In genomic region chr3:8895829-8896228, GRCh38 we compare ENCODE assay signal across 23 cellular contexts.
DNase-seq lines count a peak whose midpoint lies in the region; ATAC-seq, FAIRE-seq and TF ChIP-seq lines count a peak whose summit lies in the region.
"Had no signal": no experiment of that assay in that cellular context is flagged by ENCODE, and none has a peak within 500 bp of the region (broad histone marks: within the 10 kb centered on the region; RNA-seq: fewer than 3 reads in every experiment).

No MANE protein-coding gene starts in this region.

- 70% methylated on average over 2 of the region's 2 CpGs for WGBS in esophagus muscularis mucosa

- peak overlapping the region; percentile 43 for H3K27ac Mint-ChIP-seq in activated T-cell treated with anti-CD3 and anti-CD28 coated beads, Interleukin-2, amount 50 U/mL, for 72 hours
- H3K27ac Mint-ChIP-seq in WTC11 (peak overlapping the region; percentile 1; the same call in 1 of the 2 replicates), neural crest cell (ENCODE audit: unreplicated experiment) (peak overlapping the region; percentile 4)
- H3K27ac Mint-ChIP-seq: B cell; CD4-positive, CD25-positive, alpha-beta regulatory T cell; CD8-positive, alpha-beta T cell had no signal

- no peaks in the 10 kb centered on the region for H3K27me3 Mint-ChIP-seq in activated T-cell treated with anti-CD3 and anti-CD28 coated beads, Interleukin-2, amount 50 U/mL, for 72 hours (ENCODE audit: low read depth)
- H3K27me3 Mint-ChIP-seq in activated T-cell treated with anti-CD3 and anti-CD28 coated beads, Interleukin-2, amount 50 U/mL, for 4 hours (ENCODE audit: low read depth) = no peaks in the 10 kb centered on the region
- no peaks in the 10 kb centered on the region for H3K27me3 Mint-ChIP-seq in WTC11 (ENCODE audit: low read depth)
- no peaks in the 10 kb centered on the region for H3K27me3 Mint-ChIP-seq in neural crest cell (ENCODE audit: low read depth)
- H3K27me3 Mint-ChIP-seq: B cell; CD4-positive, CD25-positive, alpha-beta regulatory T cell had no signal

- H3K27ac ChIP-seq in esophagus muscularis mucosa (replicated peaks in 1 of 4) = no peak overlapping the region
- H3K27ac ChIP-seq: 22Rv1, BLaER1, C4-2B had no signal

- peaks cover 0 to 17% (median 5%) of the 10 kb centered on the region in 4 donors for H3K36me3 ChIP-seq in esophagus muscularis mucosa

- TF ChIP-seq POLR2A in H54 (IDR thresholded peaks at IDR 0.05; ENCODE audit: low read depth, low read length) (no peak), esophagus muscularis mucosa (IDR thresholded peaks at IDR 0.05; ENCODE audit: low read depth) (no peak)

- POLR2A ChIA-PET in WTC11 (lab: Charles Lee) = no interaction called here

- TF ChIP-seq EP300 in esophagus muscularis mucosa (IDR thresholded peaks at IDR 0.05) = no peak

- peaks cover 5 to 19% of the 10 kb centered on the region in 2 donors for H3K36me3 Mint-ChIP-seq in activated T-cell treated with anti-CD3 and anti-CD28 coated beads, Interleukin-2, amount 50 U/mL, for 72 hours (ENCODE audit: insufficient read depth in 2 of 2)
- peaks cover 44% of the 10 kb centered on the region for H3K36me3 Mint-ChIP-seq in activated T-cell treated with anti-CD3 and anti-CD28 coated beads, Interleukin-2, amount 50 U/mL, for 4 hours (ENCODE audit: insufficient read depth)
- peaks cover 6% of the 10 kb centered on the region for H3K36me3 Mint-ChIP-seq in WTC11
- H3K36me3 Mint-ChIP-seq in neural crest cell (ENCODE audit: low read depth) = peaks cover 10% of the 10 kb centered on the region

- no peaks in the 10 kb centered on the region for H3K9me3 ChIP-seq in esophagus muscularis mucosa
- H3K9me3 ChIP-seq: BLaER1, Caco-2 had no signal

- no peaks in the 10 kb centered on the region for H3K4me1 ChIP-seq in esophagus muscularis mucosa
- H3K4me1 ChIP-seq: Caco-2 had no signal

- H3K9me3 Mint-ChIP-seq in activated T-cell treated with anti-CD3 and anti-CD28 coated beads, Interleukin-2, amount 50 U/mL, for 72 hours = no peaks in the 10 kb centered on the region
- H3K9me3 Mint-ChIP-seq in activated T-cell treated with anti-CD3 and anti-CD28 coated beads, Interleukin-2, amount 50 U/mL, for 4 hours = no peaks in the 10 kb centered on the region
- H3K9me3 Mint-ChIP-seq in WTC11 (no peaks in the 10 kb centered on the region), neural crest cell (no peaks in the 10 kb centered on the region)
- H3K9me3 Mint-ChIP-seq: CD4-positive, CD25-positive, alpha-beta regulatory T cell; CD8-positive, alpha-beta T cell had no signal

- intact Hi-C loops in esophagus muscularis mucosa (cut with DNase I) = no loop called here

- no peaks in the 10 kb centered on the region for H3K27me3 ChIP-seq in esophagus muscularis mucosa
- H3K27me3 ChIP-seq: BLaER1 had no signal

- TF ChIP-seq CTCF in WTC11 (IDR thresholded peaks at IDR 0.05) (no peak), neural crest cell (conservative IDR thresholded peaks at IDR 0.05) (no peak), esophagus muscularis mucosa (IDR thresholded peaks at IDR 0.05) (no peak)

- H3K4me1 Mint-ChIP-seq in activated T-cell treated with anti-CD3 and anti-CD28 coated beads, Interleukin-2, amount 50 U/mL, for 72 hours (ENCODE audit: low read depth) = no peaks in the 10 kb centered on the region
- H3K4me1 Mint-ChIP-seq in activated T-cell treated with anti-CD3 and anti-CD28 coated beads, Interleukin-2, amount 50 U/mL, for 4 hours (ENCODE audit: low read depth) = no peaks in the 10 kb centered on the region
- peaks cover 15% of the 10 kb centered on the region for H3K4me1 Mint-ChIP-seq in WTC11
- H3K4me1 Mint-ChIP-seq in neural crest cell = no peaks in the 10 kb centered on the region
- H3K4me1 Mint-ChIP-seq: B cell had no signal

- no peak overlapping the region for H3K4me3 Mint-ChIP-seq in activated T-cell treated with anti-CD3 and anti-CD28 coated beads, Interleukin-2, amount 50 U/mL, for 72 hours
- H3K4me3 Mint-ChIP-seq in activated T-cell treated with anti-CD3 and anti-CD28 coated beads, Interleukin-2, amount 50 U/mL, for 4 hours = no peak overlapping the region
- H3K4me3 Mint-ChIP-seq in WTC11 = no peak overlapping the region
- no peak overlapping the region for H3K4me3 Mint-ChIP-seq in neural crest cell
- H3K4me3 Mint-ChIP-seq: B cell; CD4-positive, CD25-positive, alpha-beta regulatory T cell; CD8-positive, alpha-beta T cell had no signal

- CTCF ChIA-PET in WTC11 (lab: Charles Lee) = no interaction called here

- no peak for DNase-seq in activated T-cell treated with anti-CD3 and anti-CD28 coated beads, Interleukin-2, amount 50 U/mL, for 72 hours
- no peak for DNase-seq in activated T-cell treated with anti-CD3 and anti-CD28 coated beads, Interleukin-2, amount 50 U/mL, for 4 hours
- DNase-seq in H54 (ENCODE audit: insufficient read length, low spot score) = no peak
- DNase-seq in WTC11 (ENCODE audit: low spot score) = no peak
- DNase-seq in neural crest cell (ENCODE audit: low read depth, low spot score) = no peak
- no peak for DNase-seq in NCI-H146 treated with DMSO at 0.1 percent for 48 hours (lab: John Stamatoyannopoulos, UW; ENCODE audit: unreplicated experiment)
- no peak for DNase-seq in medulla oblongata (ENCODE audit: extremely low spot score)
- DNase-seq in esophagus muscularis mucosa (ENCODE audit: extremely low spot score) = no peak
- DNase-seq: Caco-2; CD4-positive, CD25-positive, alpha-beta regulatory T cell; CD8-positive, alpha-beta T cell; DMS153; DND-41; GOT3; H7; HCEC 1CT had no signal

- no peak for ATAC-seq in activated T-cell treated with anti-CD3 and anti-CD28 coated beads, Interleukin-2, amount 50 U/mL, for 72 hours (replicated peaks in 1 of 2)
- no peak for ATAC-seq in activated T-cell treated with anti-CD3 and anti-CD28 coated beads, Interleukin-2, amount 50 U/mL, for 4 hours
- no peak for ATAC-seq in WTC11
- ATAC-seq: CD8-positive, alpha-beta T cell had no signal

- no peak overlapping the region for H3K4me3 ChIP-seq in esophagus muscularis mucosa
- H3K4me3 ChIP-seq: BLaER1 had no signal

- peak; percentile 38 for FAIRE-seq in H54 (lab: Jason Lieb, UNC)
- FAIRE-seq: G401.6, GM18507, GM19239 had no signal

TF ChIP-seq in WTC11, 78 proteins besides CTCF, POLR2A, EP300 and RAD21 (continues in another document):
- TF ChIP-seq CREM (CRISPR knock-in tag; IDR thresholded peaks at IDR 0.05) (no peak), GTF2I (CRISPR knock-in tag; conservative IDR thresholded peaks at IDR 0.05) (no peak), ZNF532 (CRISPR knock-in tag; IDR thresholded peaks at IDR 0.05; ENCODE audit: borderline replicate concordance) (no peak), FOXK1 (CRISPR knock-in tag; IDR thresholded peaks at IDR 0.05) (no peak), HMGXB4 (CRISPR knock-in tag; IDR thresholded peaks at IDR 0.05) (no peak), ZSCAN18 (CRISPR knock-in tag; IDR thresholded peaks at IDR 0.05) (no peak)
